1 cellular context compared by ENCODE assay signal in the genomic region with DNA sequence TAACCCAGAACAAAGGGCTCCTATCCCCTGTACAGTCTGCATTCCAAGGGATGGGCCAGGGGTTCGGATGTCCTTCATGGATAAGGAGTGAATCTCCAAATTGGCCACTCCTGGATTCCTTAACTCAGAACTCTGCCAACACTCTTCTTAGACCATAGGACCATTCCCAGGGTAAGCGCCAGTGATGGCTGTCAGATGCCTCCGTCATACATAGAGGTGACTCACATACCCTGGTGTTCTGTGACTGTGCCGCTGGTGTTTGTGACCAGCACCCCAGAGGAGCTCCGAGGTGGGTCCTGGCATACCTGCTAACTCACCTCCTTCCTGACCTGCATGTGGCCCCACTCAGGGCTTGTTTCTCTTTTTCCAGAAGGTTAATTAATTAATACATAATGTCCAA.
TF ChIP-seq lines count a peak whose summit lies in the region.

No MANE protein-coding gene starts in this region.

TF ChIP-seq in SK-N-SH treated with all-trans-retinoic acid at 6 μM for 48 hours, 23 proteins besides CTCF, POLR2A, EP300 and RAD21 (continued from another document):
- TF ChIP-seq POU6F1 (CRISPR knock-in tag; IDR thresholded peaks at IDR 0.05; ENCODE audit: borderline replicate concordance, low read depth) (no peak), CREB5 (CRISPR knock-in tag; IDR thresholded peaks at IDR 0.05; ENCODE audit: low read depth) (no peak), SNAI2 (CRISPR knock-in tag; IDR thresholded peaks at IDR 0.05) (no peak), ZNF565 (CRISPR knock-in tag; conservative IDR thresholded peaks at IDR 0.05; ENCODE audit: low read depth) (no peak), ESRRG (CRISPR knock-in tag; IDR thresholded peaks at IDR 0.05) (no peak), CSDC2 (CRISPR knock-in tag; IDR thresholded peaks at IDR 0.05) (no peak), ZNF70 (CRISPR knock-in tag; IDR thresholded peaks at IDR 0.05) (no peak), CSRNP3 (CRISPR knock-in tag; IDR thresholded peaks at IDR 0.05) (no peak), ZFP30 (CRISPR knock-in tag; IDR thresholded peaks at IDR 0.05) (no peak)
